ENCODE assay signal across 30 cellular contexts in genomic region chr3:101185341-101185740, GRCh38.
"Had no signal": no experiment of that assay in that cellular context is flagged by ENCODE, and none has a peak within 500 bp of the region (broad histone marks: within the 10 kb centered on the region; RNA-seq: fewer than 3 reads in every experiment).

No MANE protein-coding gene starts in this region.

- H3K4me1 Mint-ChIP-seq: immature natural killer cell; natural killer cell; nephron progenitor cell; neural progenitor cell; stimulated activated memory B cell treated with anti-CD40 and anti-IgM and Interleukin-4, amounts not matched to agents 10 μg/mL and 1 μg/mL and 100 μg/mL, for 72 hours; stimulated activated naive CD8-positive, alpha-beta T cell treated with anti-CD3 and anti-CD28 coated beads, Interleukin-15, amount 100 ng/mL, for 72 hours had no signal

- H3K9me3 Mint-ChIP-seq: nephron progenitor cell; neural progenitor cell; stimulated activated memory B cell treated with anti-CD40 and anti-IgM and Interleukin-4, amounts not matched to agents 10 μg/mL and 1 μg/mL and 100 μg/mL, for 72 hours; stimulated activated naive CD8-positive, alpha-beta T cell treated with anti-CD3 and anti-CD28 coated beads, Interleukin-15, amount 100 ng/mL, for 72 hours had no signal

- H3K27me3 Mint-ChIP-seq: progenitor cell of endocrine pancreas had no signal

- H3K27ac Mint-ChIP-seq: immature natural killer cell; natural killer cell; nephron progenitor cell; neural progenitor cell; progenitor cell of endocrine pancreas; stimulated activated memory B cell treated with anti-CD40 and anti-IgM and Interleukin-4, amounts not matched to agents 10 μg/mL and 1 μg/mL and 100 μg/mL, for 72 hours; stimulated activated naive CD8-positive, alpha-beta T cell treated with anti-CD3 and anti-CD28 coated beads, Interleukin-15, amount 100 ng/mL, for 72 hours had no signal

- H3K4me1 ChIP-seq: left lung, lower lobe of right lung, neural progenitor cell, right atrium auricular region, right lobe of liver, tibial nerve, upper lobe of left lung, vagina had no signal

- ATAC-seq: left colon; left lung; lower lobe of right lung; natural killer cell; right lobe of liver; stimulated activated memory B cell treated with anti-CD40 and anti-IgM and Interleukin-4, amounts not matched to agents 10 μg/mL and 1 μg/mL and 100 μg/mL, for 72 hours; stimulated activated naive CD8-positive, alpha-beta T cell treated with anti-CD3 and anti-CD28 coated beads, Interleukin-15, amount 100 ng/mL, for 72 hours had no signal

- H3K36me3 Mint-ChIP-seq: immature natural killer cell; naive B cell; natural killer cell; neural progenitor cell; stimulated activated memory B cell treated with anti-CD40 and anti-IgM and Interleukin-4, amounts not matched to agents 10 μg/mL and 1 μg/mL and 100 μg/mL, for 72 hours had no signal

- H3K27ac ChIP-seq: left lung, lower lobe of right lung, neural progenitor cell, neutrophil, ovary, right atrium auricular region, right lobe of liver, tibial nerve, upper lobe of left lung, vagina had no signal

- H3K9me3 ChIP-seq: left lung, lower lobe of right lung, neutrophil, ovary, right lobe of liver, tibial nerve, upper lobe of left lung, vagina had no signal

- DNase-seq: hypothalamus; immature natural killer cell; kidney; left colon; left lung; lower lobe of right lung; mammary epithelial cell; mesenchymal stem cell; naive B cell; natural killer cell; nephron progenitor cell; occipital lobe; ovary; right lobe of liver; stimulated activated CD4-positive, alpha-beta T cell treated with anti-CD3 and anti-CD28 coated beads, Interleukin-1b, Interleukin-23, amount 100 ng/mL, for 48 hours; stimulated activated CD4-positive, alpha-beta T cell treated with anti-CD3 and anti-CD28 coated beads, Interleukin-2, amount 100 ng/mL, for 48 hours; stimulated activated CD4-positive, alpha-beta T cell treated with anti-CD3 and anti-CD28 coated beads, Interleukin-4, amount 100 ng/mL, for 4 hours; stimulated activated CD8-positive, alpha-beta memory T cell treated with anti-CD3 and anti-CD28 coated beads, Interleukin-4, amount 100 ng/mL, for 48 hours; stimulated activated naive CD4-positive, alpha-beta T cell treated with Interleukin-2 at 50 U/mL for 16 hours; stimulated activated naive CD8-positive, alpha-beta T cell treated with anti-CD3 and anti-CD28 coated beads, Interleukin-15, amount 100 ng/mL, for 72 hours; substantia nigra; upper lobe of left lung had no signal

- H3K36me3 ChIP-seq: left lung, lower lobe of right lung, neural progenitor cell, neutrophil, ovary, right atrium auricular region, right lobe of liver, tibial nerve, upper lobe of left lung, vagina had no signal

- H3K4me3 ChIP-seq: left lung, lower lobe of right lung, neural progenitor cell, ovary, right atrium auricular region, right lobe of liver, smooth muscle cell, tibial nerve, upper lobe of left lung, vagina had no signal

- H3K27me3 ChIP-seq: left lung, neural progenitor cell, neutrophil, ovary, right atrium auricular region, right lobe of liver, tibial nerve, upper lobe of left lung, vagina had no signal

- H3K4me3 Mint-ChIP-seq: immature natural killer cell; naive B cell; natural killer cell; nephron progenitor cell; neural progenitor cell; stimulated activated memory B cell treated with anti-CD40 and anti-IgM and Interleukin-4, amounts not matched to agents 10 μg/mL and 1 μg/mL and 100 μg/mL, for 72 hours; stimulated activated naive CD8-positive, alpha-beta T cell treated with anti-CD3 and anti-CD28 coated beads, Interleukin-15, amount 100 ng/mL, for 72 hours had no signal

- H2AFZ ChIP-seq: neural progenitor cell had no signal

- H3K4me2 ChIP-seq: neural progenitor cell, smooth muscle cell had no signal
